In the genomic region with DNA sequence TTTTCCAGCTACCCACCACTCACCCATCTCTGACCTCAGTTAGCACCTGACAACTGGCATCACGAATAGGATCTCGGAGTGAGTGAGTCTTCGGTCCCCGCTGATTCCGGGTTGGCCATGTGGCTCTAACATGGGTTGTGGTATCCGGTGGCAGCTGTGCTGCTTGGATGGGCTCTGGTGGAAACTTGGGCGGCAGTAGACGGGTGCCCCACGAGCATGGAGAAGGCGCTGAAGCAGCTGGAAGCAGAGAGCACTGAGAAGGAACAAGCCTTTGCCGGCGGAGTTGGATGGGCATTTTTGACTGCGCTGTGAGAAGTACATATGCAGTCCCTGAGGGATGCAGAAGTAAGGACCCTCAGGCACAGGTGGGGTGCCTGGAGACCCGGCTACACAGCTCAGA, we compare ENCODE assay signal across 14 cellular contexts.
A peak's percentile ranks its signal among the peaks of the same experiment; 100 is the strongest.
DNase-seq lines count a peak whose midpoint lies in the region; ATAC-seq and TF ChIP-seq lines count a peak whose summit lies in the region.
"Had no signal": no experiment of that assay in that cellular context is flagged by ENCODE, and none has a peak within 500 bp of the region (broad histone marks: within the 10 kb centered on the region; RNA-seq: fewer than 3 reads in every experiment).

No MANE protein-coding gene starts in this region.

- no peaks in the 10 kb centered on the region for H3K79me2 ChIP-seq in neural progenitor cell (ENCODE audit: low read depth)

- H3F3A ChIP-seq in neural progenitor cell (ENCODE audit: low read depth): no peaks in the 10 kb centered on the region

- TF ChIP-seq POLR2A in esophagus muscularis mucosa (IDR thresholded peaks at IDR 0.05; ENCODE audit: low read depth): no peak

- H3K4me1 Mint-ChIP-seq in chondrocyte (ENCODE audit: low read depth) (peaks cover 5% of the 10 kb centered on the region), neural progenitor cell (no peaks in the 10 kb centered on the region)
- H3K4me1 Mint-ChIP-seq: H9 had no signal

- H3K27me3 Mint-ChIP-seq in chondrocyte (ENCODE audit: low read depth): no peaks in the 10 kb centered on the region
- H3K27me3 Mint-ChIP-seq in neural progenitor cell (ENCODE audit: insufficient read depth, low read depth): peaks cover 2% of the 10 kb centered on the region
- H3K27me3 Mint-ChIP-seq: CD4-positive, alpha-beta T cell had no signal

- H3K27me3 ChIP-seq in neural progenitor cell: no peaks in the 10 kb centered on the region
- no peaks in the 10 kb centered on the region for H3K27me3 ChIP-seq in upper lobe of right lung
- H3K27me3 ChIP-seq in MG63: no peaks in the 10 kb centered on the region
- H3K27me3 ChIP-seq in esophagus muscularis mucosa: no peaks in the 10 kb centered on the region

- H3K4me1 ChIP-seq in neural progenitor cell (no peaks in the 10 kb centered on the region), upper lobe of right lung (no peaks in the 10 kb centered on the region), esophagus muscularis mucosa (no peaks in the 10 kb centered on the region)
- H3K4me1 ChIP-seq: Caco-2 had no signal

- H2AFZ ChIP-seq in neural progenitor cell (replicated peaks): no peak overlapping the region

- H3K27ac Mint-ChIP-seq in chondrocyte (ENCODE audit: unreplicated experiment): no peak overlapping the region
- H3K27ac Mint-ChIP-seq in neural progenitor cell: peak overlapping the region; percentile 21
- H3K27ac Mint-ChIP-seq: CD4-positive, alpha-beta T cell; H9 had no signal

- H3K4me3 Mint-ChIP-seq in chondrocyte (ENCODE audit: unreplicated experiment) (no peak overlapping the region), neural progenitor cell (no peak overlapping the region)
- H3K4me3 Mint-ChIP-seq: CD4-positive, alpha-beta T cell; H9 had no signal

- 97% methylated on average over 11 of the region's 14 CpGs for WGBS in esophagus muscularis mucosa

- H3K9me3 ChIP-seq in neural progenitor cell (ENCODE audit: low read depth) (no peaks in the 10 kb centered on the region), upper lobe of right lung (no peaks in the 10 kb centered on the region), MG63 (no peaks in the 10 kb centered on the region), esophagus muscularis mucosa (peaks cover 0 to 4% (median 0%) of the 10 kb centered on the region in 4 donors)
- H3K9me3 ChIP-seq: A549, Caco-2 had no signal

- no peaks in the 10 kb centered on the region for H3K9me3 Mint-ChIP-seq in chondrocyte (ENCODE audit: low read depth)
- H3K9me3 Mint-ChIP-seq in neural progenitor cell: peaks cover 10% of the 10 kb centered on the region
- H3K9me3 Mint-ChIP-seq: CD4-positive, alpha-beta T cell had no signal

- no peak overlapping the region for H3K4me3 ChIP-seq in neural progenitor cell
- H3K4me3 ChIP-seq in upper lobe of right lung: no peak overlapping the region
- H3K4me3 ChIP-seq in MG63: no peak overlapping the region
- H3K4me3 ChIP-seq in esophagus muscularis mucosa: no peak overlapping the region
- H3K4me3 ChIP-seq: A549 had no signal

- H3K36me3 Mint-ChIP-seq in chondrocyte (ENCODE audit: low read depth) (no peaks in the 10 kb centered on the region), neural progenitor cell (no peaks in the 10 kb centered on the region)

- H3K4me2 ChIP-seq in neural progenitor cell: no peak overlapping the region
- H3K4me2 ChIP-seq: A549 had no signal

- intact Hi-C loops in upper lobe of right lung (cut with DNase I) (no loop called here), esophagus muscularis mucosa (cut with DNase I) (no loop called here)

- H3K9ac ChIP-seq in neural progenitor cell: no peak overlapping the region

- peak; percentile 17 for ATAC-seq in upper lobe of right lung
- ATAC-seq: A549 had no signal

- TF ChIP-seq EP300 in esophagus muscularis mucosa (IDR thresholded peaks at IDR 0.05): no peak

- H4K20me1 ChIP-seq in neural progenitor cell (ENCODE audit: low read depth): no peaks in the 10 kb centered on the region

- DNase-seq in NCI-H2029 (lab: John Stamatoyannopoulos, UW) (peak; percentile 97), NCI-H2029 treated with DMSO at 0.1 percent for 48 hours (lab: John Stamatoyannopoulos, UW) (no peak), chondrocyte (ENCODE audit: low spot score) (peak; percentile 83), neural progenitor cell (ENCODE audit: low spot score) (no peak), upper lobe of right lung (no peak), MG63 (no peak), esophagus muscularis mucosa (ENCODE audit: extremely low spot score) (no peak)
- DNase-seq: AML-193; Caco-2; CD4-positive, alpha-beta T cell; H9 had no signal

- TF ChIP-seq CTCF in chondrocyte (IDR thresholded peaks at IDR 0.05) (no peak), neural progenitor cell (IDR thresholded peaks at IDR 0.05) (no peak), upper lobe of right lung (IDR thresholded peaks at IDR 0.05) (no peak), esophagus muscularis mucosa (IDR thresholded peaks at IDR 0.05) (no peak)

- no peak overlapping the region for H3K27ac ChIP-seq in neural progenitor cell
- H3K27ac ChIP-seq in upper lobe of right lung: no peak overlapping the region
- no peak overlapping the region for H3K27ac ChIP-seq in esophagus muscularis mucosa (replicated peaks in 1 of 4)
- H3K27ac ChIP-seq: 22Rv1, A549, C4-2B had no signal

- H3K36me3 ChIP-seq in neural progenitor cell (no peaks in the 10 kb centered on the region), upper lobe of right lung (no peaks in the 10 kb centered on the region), MG63 (no peaks in the 10 kb centered on the region), esophagus muscularis mucosa (no peaks in the 10 kb centered on the region)

Comparison
In these comparisons a context has a peak if more than half of its experiments do, and no peak if none do; other contexts are left out.
1. DNase-seq: peak in NCI-H2029 (single experiment) and chondrocyte (single experiment); none in NCI-H2029 treated with DMSO at 0.1 percent for 48 hours (single experiment), neural progenitor cell (single experiment), upper lobe of right lung (single experiment), MG63 (single experiment) and esophagus muscularis mucosa (single experiment).